ENCODE assay signal across 1 cellular context in the genomic region with DNA sequence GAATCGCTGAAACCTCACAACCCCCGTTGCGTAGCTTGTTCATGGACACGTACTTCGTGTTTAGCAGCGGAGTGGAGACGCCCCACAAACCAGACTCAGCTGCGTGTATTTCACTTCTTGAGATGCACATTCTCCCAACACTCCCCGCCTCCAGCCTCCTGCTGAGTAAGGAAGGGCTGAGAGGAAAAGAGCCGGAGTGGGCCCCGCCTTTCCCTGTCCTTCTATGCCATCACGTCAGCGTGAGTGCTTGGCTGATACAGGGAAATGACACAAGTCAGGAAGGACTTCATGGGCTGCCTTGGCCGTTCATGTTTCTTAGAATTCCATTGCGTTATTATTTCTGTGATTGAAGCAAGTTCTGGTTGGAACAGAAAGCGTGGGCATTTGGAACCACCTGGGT.
TF ChIP-seq lines count a peak whose summit lies in the region.

No MANE protein-coding gene starts in this region.

TF ChIP-seq in HEK293, 187 proteins besides CTCF, POLR2A, EP300 and RAD21 (continued from another document):
- TF ChIP-seq ZFP69B (tag by site-specific recombination; IDR thresholded peaks at IDR 0.05), result peak; percentile 96
- TF ChIP-seq, protein P1, sequence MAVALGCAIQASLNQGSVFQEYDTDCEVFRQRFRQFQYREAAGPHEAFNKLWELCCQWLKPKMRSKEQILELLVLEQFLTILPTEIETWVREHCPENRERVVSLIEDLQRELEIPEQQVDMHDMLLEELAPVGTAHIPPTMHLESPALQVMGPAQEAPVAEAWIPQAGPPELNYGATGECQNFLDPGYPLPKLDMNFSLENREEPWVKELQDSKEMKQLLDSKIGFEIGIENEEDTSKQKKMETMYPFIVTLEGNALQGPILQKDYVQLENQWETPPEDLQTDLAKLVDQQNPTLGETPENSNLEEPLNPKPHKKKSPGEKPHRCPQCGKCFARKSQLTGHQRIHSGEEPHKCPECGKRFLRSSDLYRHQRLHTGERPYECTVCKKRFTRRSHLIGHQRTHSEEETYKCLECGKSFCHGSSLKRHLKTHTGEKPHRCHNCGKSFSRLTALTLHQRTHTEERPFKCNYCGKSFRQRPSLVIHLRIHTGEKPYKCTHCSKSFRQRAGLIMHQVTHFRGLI (tag by site-specific recombination; IDR thresholded peaks at IDR 0.05), result no peak
- TF ChIP-seq ZBTB21 (tag by site-specific recombination; IDR thresholded peaks at IDR 0.05), result 0 out of 2 replicates have a peak, but pooled peaks have one; percentile 27
- TF ChIP-seq ZNF623 (tag by site-specific recombination; IDR thresholded peaks at IDR 0.05), result no peak
- TF ChIP-seq, protein P2, sequence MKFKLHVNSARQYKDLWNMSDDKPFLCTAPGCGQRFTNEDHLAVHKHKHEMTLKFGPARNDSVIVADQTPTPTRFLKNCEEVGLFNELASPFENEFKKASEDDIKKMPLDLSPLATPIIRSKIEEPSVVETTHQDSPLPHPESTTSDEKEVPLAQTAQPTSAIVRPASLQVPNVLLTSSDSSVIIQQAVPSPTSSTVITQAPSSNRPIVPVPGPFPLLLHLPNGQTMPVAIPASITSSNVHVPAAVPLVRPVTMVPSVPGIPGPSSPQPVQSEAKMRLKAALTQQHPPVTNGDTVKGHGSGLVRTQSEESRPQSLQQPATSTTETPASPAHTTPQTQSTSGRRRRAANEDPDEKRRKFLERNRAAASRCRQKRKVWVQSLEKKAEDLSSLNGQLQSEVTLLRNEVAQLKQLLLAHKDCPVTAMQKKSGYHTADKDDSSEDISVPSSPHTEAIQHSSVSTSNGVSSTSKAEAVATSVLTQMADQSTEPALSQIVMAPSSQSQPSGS (tag by site-specific recombination; IDR thresholded peaks at IDR 0.05; ENCODE audit: low read depth), result peak; percentile 42; the same call in 1 of the 2 replicates
- no peak for TF ChIP-seq KLF7 (tag by site-specific recombination; IDR thresholded peaks at IDR 0.05; ENCODE audit: borderline replicate concordance)
- TF ChIP-seq BCL11A (tag by site-specific recombination; IDR thresholded peaks at IDR 0.05; ENCODE audit: low read depth), result no peak
- TF ChIP-seq SP2 (tag by site-specific recombination; IDR thresholded peaks at IDR 0.05), result 0 out of 2 replicates have a peak, but pooled peaks have one; percentile 13
- no peak for TF ChIP-seq ZNF670 (tag by site-specific recombination; IDR thresholded peaks at IDR 0.05; ENCODE audit: low read depth)
- TF ChIP-seq, protein P3, sequence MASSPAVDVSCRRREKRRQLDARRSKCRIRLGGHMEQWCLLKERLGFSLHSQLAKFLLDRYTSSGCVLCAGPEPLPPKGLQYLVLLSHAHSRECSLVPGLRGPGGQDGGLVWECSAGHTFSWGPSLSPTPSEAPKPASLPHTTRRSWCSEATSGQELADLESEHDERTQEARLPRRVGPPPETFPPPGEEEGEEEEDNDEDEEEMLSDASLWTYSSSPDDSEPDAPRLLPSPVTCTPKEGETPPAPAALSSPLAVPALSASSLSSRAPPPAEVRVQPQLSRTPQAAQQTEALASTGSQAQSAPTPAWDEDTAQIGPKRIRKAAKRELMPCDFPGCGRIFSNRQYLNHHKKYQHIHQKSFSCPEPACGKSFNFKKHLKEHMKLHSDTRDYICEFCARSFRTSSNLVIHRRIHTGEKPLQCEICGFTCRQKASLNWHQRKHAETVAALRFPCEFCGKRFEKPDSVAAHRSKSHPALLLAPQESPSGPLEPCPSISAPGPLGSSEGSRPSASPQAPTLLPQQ (tag by site-specific recombination; IDR thresholded peaks at IDR 0.05), result peak; percentile 95
- peak; percentile 60 for TF ChIP-seq ZNF600 (tag by site-specific recombination; IDR thresholded peaks at IDR 0.05)
- 0 out of 2 replicates have a peak, but pooled peaks have one; percentile 21 for TF ChIP-seq ZIC2 (tag by site-specific recombination; IDR thresholded peaks at IDR 0.05)
